In the genomic region with DNA sequence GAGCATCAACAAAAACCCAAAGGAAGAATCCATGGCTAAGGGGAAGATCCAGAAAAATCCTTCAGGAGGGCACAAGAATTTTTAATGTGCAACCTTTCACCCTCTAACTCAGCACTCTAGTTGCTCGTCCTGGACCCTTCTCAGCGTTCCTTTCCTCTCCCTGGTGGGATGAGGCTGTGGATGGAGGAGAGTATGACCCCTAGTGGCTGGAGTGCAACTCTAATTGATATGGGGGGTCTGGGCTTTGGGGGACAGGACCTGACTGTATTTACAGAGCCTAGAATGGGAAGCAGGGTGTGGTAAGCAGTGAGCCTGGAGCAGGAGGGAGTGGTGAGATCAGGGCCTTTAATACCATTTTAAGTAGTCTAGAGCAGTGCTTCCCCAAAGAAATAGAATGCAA, we compare ENCODE assay signal across 13 cellular contexts.
A peak's percentile ranks its signal among the peaks of the same experiment; 100 is the strongest.
DNase-seq lines count a peak whose midpoint lies in the region; ATAC-seq and TF ChIP-seq lines count a peak whose summit lies in the region.
"Had no signal": no experiment of that assay in that cellular context is flagged by ENCODE, and none has a peak within 500 bp of the region (broad histone marks: within the 10 kb centered on the region; RNA-seq: fewer than 3 reads in every experiment).

No MANE protein-coding gene starts in this region.

- H3K9me3 Mint-ChIP-seq in activated CD8-positive, alpha-beta T cell treated with anti-CD3 and anti-CD28 coated beads for 36 hours, result peaks cover 3% of the 10 kb centered on the region
- H3K9me3 Mint-ChIP-seq: activated CD4-positive, alpha-beta memory T cell treated with anti-CD3 and anti-CD28 coated beads, Interleukin-2, amount 10 ng/mL, durations not matched to agents 7 days and 5 days had no signal

- ATAC-seq in GM21786 (IDR thresholded peaks at IDR 0.05; ENCODE audit: unreplicated experiment), result peak; percentile 73
- ATAC-seq in activated CD8-positive, alpha-beta T cell treated with anti-CD3 and anti-CD28 coated beads for 36 hours, result no peak
- ATAC-seq in HG02938 (IDR thresholded peaks at IDR 0.05; ENCODE audit: unreplicated experiment), result no peak
- no peak for ATAC-seq in HG03039 (IDR thresholded peaks at IDR 0.05; ENCODE audit: unreplicated experiment)

- peak overlapping the region; percentile 65 for H3K27ac Mint-ChIP-seq in activated CD8-positive, alpha-beta T cell treated with anti-CD3 and anti-CD28 coated beads for 36 hours
- H3K27ac Mint-ChIP-seq: activated CD4-positive, alpha-beta memory T cell treated with anti-CD3 and anti-CD28 coated beads, Interleukin-2, amount 10 ng/mL, durations not matched to agents 7 days and 5 days had no signal

- WGBS in sigmoid colon, 2 donors, result 28 to 51% methylated on average over 2 of the region's 2 CpGs

- H3K27ac ChIP-seq in sigmoid colon, result no peak overlapping the region
- H3K27ac ChIP-seq: epithelial cell of prostate, pancreas, suprapubic skin had no signal

- H3K4me1 Mint-ChIP-seq in activated CD8-positive, alpha-beta T cell treated with anti-CD3 and anti-CD28 coated beads for 36 hours (ENCODE audit: low read depth), result peaks cover 43% of the 10 kb centered on the region

- peak; percentile 51 for TF ChIP-seq CTCF in AG09309 (IDR thresholded peaks at IDR 0.05; ENCODE audit: control insufficient read depth, insufficient read depth, low read depth, low read length, missing control alignments)
- TF ChIP-seq CTCF in activated CD8-positive, alpha-beta T cell treated with anti-CD3 and anti-CD28 coated beads for 36 hours (IDR thresholded peaks at IDR 0.05), result peak; percentile 46
- TF ChIP-seq CTCF in sigmoid colon (IDR thresholded peaks at IDR 0.05), result no peak

- H3K36me3 ChIP-seq in sigmoid colon, result no peaks in the 10 kb centered on the region
- H3K36me3 ChIP-seq: pancreas, suprapubic skin had no signal

- no peaks in the 10 kb centered on the region for H3K27me3 Mint-ChIP-seq in activated CD8-positive, alpha-beta T cell treated with anti-CD3 and anti-CD28 coated beads for 36 hours

- TF ChIP-seq EP300 in sigmoid colon (IDR thresholded peaks at IDR 0.05), result no peak

- no peaks in the 10 kb centered on the region for H3K27me3 ChIP-seq in sigmoid colon
- H3K27me3 ChIP-seq: pancreas, suprapubic skin had no signal

- no peaks in the 10 kb centered on the region for H3K4me1 ChIP-seq in sigmoid colon
- H3K4me1 ChIP-seq: pancreas, suprapubic skin had no signal

- H3K4me3 ChIP-seq in AG09309 (ENCODE audit: control insufficient read depth, low read depth, low read length), result no peak overlapping the region
- no peak overlapping the region for H3K4me3 ChIP-seq in sigmoid colon
- H3K4me3 ChIP-seq: pancreas, suprapubic skin had no signal

- intact Hi-C loops in activated CD8-positive, alpha-beta T cell treated with anti-CD3 and anti-CD28 coated beads for 36 hours (cut with micrococcal nuclease), result no loop called here
- intact Hi-C loops in sigmoid colon (cut with DNase I), result no loop called here

- H3K9me3 ChIP-seq in sigmoid colon, result no peaks in the 10 kb centered on the region
- H3K9me3 ChIP-seq: pancreas, suprapubic skin had no signal

- no peak overlapping the region for H3K4me3 Mint-ChIP-seq in activated CD8-positive, alpha-beta T cell treated with anti-CD3 and anti-CD28 coated beads for 36 hours
- H3K4me3 Mint-ChIP-seq: activated CD4-positive, alpha-beta memory T cell treated with anti-CD3 and anti-CD28 coated beads, Interleukin-2, amount 10 ng/mL, durations not matched to agents 7 days and 5 days had no signal

- no peak for TF ChIP-seq POLR2A in sigmoid colon (IDR thresholded peaks at IDR 0.05)

- POLR2A ChIA-PET in activated CD8-positive, alpha-beta T cell treated with anti-CD3 and anti-CD28 coated beads for 36 hours (lab: Charles Lee), result no interaction called here

- DNase-seq in AG09309 (ENCODE audit: low read depth) (no peak), iPS-NIHi11 (ENCODE audit: low spot score) (peak; percentile 70), sigmoid colon (no peak)
- no peak for DNase-seq in activated CD8-positive, alpha-beta T cell treated with anti-CD3 and anti-CD28 coated beads for 36 hours
- no peak for DNase-seq in stimulated activated CD4-positive, alpha-beta T cell treated with anti-CD3 and anti-CD28 coated beads, Interleukin-4, amount 100 ng/mL, for 24 hours
- DNase-seq: activated CD4-positive, alpha-beta memory T cell treated with anti-CD3 and anti-CD28 coated beads, Interleukin-2, amount 10 ng/mL, durations not matched to agents 7 days and 5 days; NCI-H2029; pancreas had no signal

- H3K36me3 Mint-ChIP-seq in activated CD8-positive, alpha-beta T cell treated with anti-CD3 and anti-CD28 coated beads for 36 hours (ENCODE audit: low read depth), result no peaks in the 10 kb centered on the region

- CTCF ChIA-PET in activated CD8-positive, alpha-beta T cell treated with anti-CD3 and anti-CD28 coated beads for 36 hours (lab: Charles Lee), result no interaction called here

Comparison
In these comparisons a context has a peak if more than half of its experiments do, and no peak if none do; other contexts are left out.
1. CTCF ChIP-seq: peak in AG09309 (single experiment) and activated CD8-positive, alpha-beta T cell treated with anti-CD3 and anti-CD28 coated beads for 36 hours (single experiment); none in sigmoid colon (0 of 4).